In genomic region chr14:23186913-23187654, GRCh38 we compare ENCODE assay signal across 9 cellular contexts. TPM values are rescaled to one million over a fixed set of nuclear protein-coding genes. Genes with fewer than 3 reads are reported as not detected.
DNase-seq lines count a peak whose midpoint lies in the region; ATAC-seq, FAIRE-seq and TF ChIP-seq lines count a peak whose summit lies in the region.
"Had no signal": no experiment of that assay in that cellular context is flagged by ENCODE, and none has a peak within 500 bp of the region (broad histone marks: within the 10 kb centered on the region; RNA-seq: fewer than 3 reads in every experiment).

No MANE protein-coding gene starts in this region.

- CTCF ChIA-PET in BJ (lab: Yijun Ruan, JAX), result interaction anchor here (0.7 to 26.2 kb wide), 39 partner anchors 8 to 923 kb away, joined by 3 to 815 read pairs (median 4); partner anchors contain the start of gene CEBPE

- no peak for TF ChIP-seq POLR2A in GM12892 (IDR thresholded peaks at IDR 0.05; ENCODE audit: low read depth, low read length)

- peak; percentile 48 for ATAC-seq in stimulated activated effector memory CD8-positive, alpha-beta T cell treated with anti-CD3 and anti-CD28 coated beads, Interleukin-12 subunit alpha, Interleukin-12 subunit beta, amount 100 ng/mL, for 72 hours
- ATAC-seq in HG02852 (IDR thresholded peaks at IDR 0.05; ENCODE audit: unreplicated experiment), result no peak

- H3K4me3 ChIP-seq in BJ (ENCODE audit: low read depth, low read length), result no peak overlapping the region

- in situ Hi-C loops in GM13976 (cut with MboI; ENCODE audit: low sequenced_read_pairs, unreplicated experiment), result loop anchor here (10.0 kb wide), 1 partner anchor 62 kb away; no protein-coding TSS in a partner anchor

- no peak for FAIRE-seq in GM12892 (lab: Jason Lieb, UNC)

- no peaks in the 10 kb centered on the region for H3K36me3 Mint-ChIP-seq in stimulated activated effector memory CD8-positive, alpha-beta T cell treated with anti-CD3 and anti-CD28 coated beads, Interleukin-12 subunit alpha, Interleukin-12 subunit beta, amount 100 ng/mL, for 72 hours
- H3K36me3 Mint-ChIP-seq: IgD-negative memory B cell had no signal

- H3K4me3 Mint-ChIP-seq in stimulated activated effector memory CD8-positive, alpha-beta T cell treated with anti-CD3 and anti-CD28 coated beads, Interleukin-12 subunit alpha, Interleukin-12 subunit beta, amount 100 ng/mL, for 72 hours, result no peak overlapping the region
- H3K4me3 Mint-ChIP-seq: IgD-negative memory B cell had no signal

- H3K27ac Mint-ChIP-seq in stimulated activated effector memory CD8-positive, alpha-beta T cell treated with anti-CD3 and anti-CD28 coated beads, Interleukin-12 subunit alpha, Interleukin-12 subunit beta, amount 100 ng/mL, for 72 hours, result no peak overlapping the region
- H3K27ac Mint-ChIP-seq: IgD-negative memory B cell had no signal

- POLR2A ChIA-PET in BJ (lab: Charles Lee), result no interaction called here

- no peaks in the 10 kb centered on the region for H3K9me3 Mint-ChIP-seq in stimulated activated effector memory CD8-positive, alpha-beta T cell treated with anti-CD3 and anti-CD28 coated beads, Interleukin-12 subunit alpha, Interleukin-12 subunit beta, amount 100 ng/mL, for 72 hours
- H3K9me3 Mint-ChIP-seq: IgD-negative memory B cell had no signal

- no peaks in the 10 kb centered on the region for H3K4me1 Mint-ChIP-seq in stimulated activated effector memory CD8-positive, alpha-beta T cell treated with anti-CD3 and anti-CD28 coated beads, Interleukin-12 subunit alpha, Interleukin-12 subunit beta, amount 100 ng/mL, for 72 hours

- H3K36me3 ChIP-seq in BJ (ENCODE audit: control insufficient read depth, insufficient read depth, low read length), result no peaks in the 10 kb centered on the region

- no peak for DNase-seq in BJ (ENCODE audit: low read depth)
- DNase-seq in GM13976 (ENCODE audit: low spot score), result peak; percentile 64
- DNase-seq in NCI-H345 treated with DMSO at 0.1 percent for 48 hours (lab: John Stamatoyannopoulos, UW; ENCODE audit: unreplicated experiment), result peak; percentile 8
- DNase-seq in amniotic stem cell (lab: John Stamatoyannopoulos, UW), result peak; percentile 64
- DNase-seq in hepatic stellate cell (ENCODE audit: low spot score), result peak; percentile 55
- DNase-seq in stimulated activated effector memory CD8-positive, alpha-beta T cell treated with anti-CD3 and anti-CD28 coated beads, Interleukin-12 subunit alpha, Interleukin-12 subunit beta, amount 100 ng/mL, for 72 hours (ENCODE audit: low spot score in 2 of 2), result no peak
- no peak for DNase-seq in GM12892 (ENCODE audit: insufficient read length)

- H3K27me3 ChIP-seq in BJ (ENCODE audit: control insufficient read depth, insufficient read depth, low read length), result peaks cover 1% of the 10 kb centered on the region; the same call in 1 of the 2 replicates

- peak; percentile 80 for TF ChIP-seq CTCF in BJ (IDR thresholded peaks at IDR 0.05; ENCODE audit: insufficient read depth, low read depth, low read length)
- TF ChIP-seq CTCF in GM13976 (IDR thresholded peaks at IDR 0.05; ENCODE audit: borderline replicate concordance, control extremely low read depth, extremely low read depth, insufficient read depth, missing control alignments), result peak; percentile 54

RNA-seq across cellular contexts. Expression of gene SLC7A8, which starts 3.6 kb away (rescaled TPM):
- 2.8 and 4.6 TPM in 2 replicates for polyA plus RNA-seq in BJ (2011; rRNA removed)
- 2.7 and 2.9 TPM in 2 replicates for polyA minus RNA-seq in BJ (2011; rRNA and poly(A)+ RNA removed)
- not detected for polyA plus RNA-seq in GM12892 (2012; ENCODE audit: missing spikeins)

RNA-seq across cellular contexts. Expression of gene RNF212B, which starts 50.7 kb away (rescaled TPM):
- not detected in 2 replicates for polyA plus RNA-seq in BJ (2011; rRNA removed)
- not detected in 2 replicates for polyA minus RNA-seq in BJ (2011; rRNA and poly(A)+ RNA removed)
- polyA plus RNA-seq in GM12892 (2012; ENCODE audit: missing spikeins), result not detected
- polyA plus RNA-seq: IgD-negative memory B cell had no signal

Comparison
In these comparisons a context has a peak if more than half of its experiments do, and no peak if none do; other contexts are left out.
1. DNase-seq: peak in GM13976 (single experiment), NCI-H345 treated with DMSO at 0.1 percent for 48 hours (single experiment), amniotic stem cell (single experiment) and hepatic stellate cell (single experiment); none in BJ (single experiment), stimulated activated effector memory CD8-positive, alpha-beta T cell treated with anti-CD3 and anti-CD28 coated beads, Interleukin-12 subunit alpha, Interleukin-12 subunit beta, amount 100 ng/mL, for 72 hours (0 of 2) and GM12892 (single experiment).